Comparison of ENCODE assay signal across 16 cellular contexts in the genomic region with DNA sequence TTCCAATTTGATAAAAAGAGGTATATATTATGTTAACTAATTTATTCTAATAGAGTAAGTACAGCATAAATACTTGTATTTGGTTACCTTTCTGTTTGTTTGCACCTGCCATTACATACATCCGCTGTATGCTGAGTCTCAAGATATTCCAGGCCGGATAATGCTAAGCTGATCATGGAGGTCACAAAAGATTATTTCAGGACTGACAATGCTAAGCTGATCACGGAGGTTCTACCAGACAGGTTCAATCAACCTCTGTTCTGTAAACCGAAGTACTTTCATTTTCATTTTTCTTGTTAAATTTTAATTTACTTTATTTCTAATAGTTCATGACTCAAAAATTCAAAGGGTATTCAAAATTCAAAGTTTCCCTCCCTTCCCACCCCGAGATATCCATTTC. TPM values are rescaled to one million over a fixed set of nuclear protein-coding genes. Genes with fewer than 3 reads are reported as not detected.
DNase-seq lines count a peak whose midpoint lies in the region; ATAC-seq and TF ChIP-seq lines count a peak whose summit lies in the region.
"Had no signal": no experiment of that assay in that cellular context is flagged by ENCODE, and none has a peak within 500 bp of the region (broad histone marks: within the 10 kb centered on the region; RNA-seq: fewer than 3 reads in every experiment).

No MANE protein-coding gene starts in this region.

- POLR2A ChIA-PET in PC-3 (lab: Charles Lee; ENCODE audit: unreplicated experiment), result no interaction called here

- H3K79me2 ChIP-seq in PC-3 (ENCODE audit: low read length), result peaks cover 70% of the 10 kb centered on the region

- H3K9me3 Mint-ChIP-seq in activated naive CD4-positive, alpha-beta T cell treated with anti-CD3 and anti-CD28 coated beads for 36 hours, result no peaks in the 10 kb centered on the region
- no peaks in the 10 kb centered on the region for H3K9me3 Mint-ChIP-seq in activated naive CD4-positive, alpha-beta T cell treated with anti-CD3 and anti-CD28 coated beads, Interleukin-2, amount 50 U/mL, for 72 hours
- no peaks in the 10 kb centered on the region for H3K9me3 Mint-ChIP-seq in activated naive CD8-positive, alpha-beta T cell treated with anti-CD3 and anti-CD28 coated beads for 36 hours
- H3K9me3 Mint-ChIP-seq in stimulated activated naive CD8-positive, alpha-beta T cell treated with anti-CD3 and anti-CD28 coated beads, Interleukin-15, amount 100 ng/mL, for 72 hours, result no peaks in the 10 kb centered on the region
- H3K9me3 Mint-ChIP-seq: GM23338, neural crest cell had no signal

- peak overlapping the region; percentile 61 for H3K27ac Mint-ChIP-seq in activated naive CD4-positive, alpha-beta T cell treated with anti-CD3 and anti-CD28 coated beads for 36 hours
- peak overlapping the region in 1 of 2 donors; percentile 72 for H3K27ac Mint-ChIP-seq in activated naive CD4-positive, alpha-beta T cell treated with anti-CD3 and anti-CD28 coated beads, Interleukin-2, amount 50 U/mL, for 72 hours
- no peak overlapping the region for H3K27ac Mint-ChIP-seq in activated naive CD8-positive, alpha-beta T cell treated with anti-CD3 and anti-CD28 coated beads for 36 hours
- peak overlapping the region; percentile 19 to 76 for H3K27ac Mint-ChIP-seq in stimulated activated naive CD8-positive, alpha-beta T cell treated with anti-CD3 and anti-CD28 coated beads, Interleukin-15, amount 100 ng/mL, for 72 hours
- H3K27ac Mint-ChIP-seq: GM23338 had no signal

- no peak for TF ChIP-seq CTCF in PC-3 (conservative IDR thresholded peaks at IDR 0.05; ENCODE audit: low read depth, low read length)

- no peak overlapping the region for H3K27ac ChIP-seq in PC-3 (ENCODE audit: low read length)
- H3K27ac ChIP-seq: thyroid gland had no signal

- H3K4me3 ChIP-seq in PC-3 (ENCODE audit: low read length), result no peak overlapping the region
- H3K4me3 ChIP-seq: GM23338, thyroid gland had no signal

- no peaks in the 10 kb centered on the region for H3K27me3 Mint-ChIP-seq in activated naive CD4-positive, alpha-beta T cell treated with anti-CD3 and anti-CD28 coated beads for 36 hours (ENCODE audit: low read depth)
- no peaks in the 10 kb centered on the region for H3K27me3 Mint-ChIP-seq in activated naive CD8-positive, alpha-beta T cell treated with anti-CD3 and anti-CD28 coated beads for 36 hours
- no peaks in the 10 kb centered on the region for H3K27me3 Mint-ChIP-seq in stimulated activated naive CD8-positive, alpha-beta T cell treated with anti-CD3 and anti-CD28 coated beads, Interleukin-15, amount 100 ng/mL, for 72 hours

- ATAC-seq in activated naive CD4-positive, alpha-beta T cell treated with anti-CD3 and anti-CD28 coated beads, Interleukin-2, amount 50 U/mL, for 72 hours, result no peak
- peak; percentile 53 for ATAC-seq in GM21423 (IDR thresholded peaks at IDR 0.05; ENCODE audit: unreplicated experiment)
- ATAC-seq in stimulated activated naive CD8-positive, alpha-beta T cell treated with anti-CD3 and anti-CD28 coated beads, Interleukin-15, amount 100 ng/mL, for 72 hours, result no peak
- ATAC-seq in PC-3, result no peak
- ATAC-seq: GM23338 had no signal

- peaks cover 54% of the 10 kb centered on the region for H3K4me1 Mint-ChIP-seq in activated naive CD4-positive, alpha-beta T cell treated with anti-CD3 and anti-CD28 coated beads for 36 hours (ENCODE audit: low read depth)
- peaks cover 36% of the 10 kb centered on the region for H3K4me1 Mint-ChIP-seq in activated naive CD8-positive, alpha-beta T cell treated with anti-CD3 and anti-CD28 coated beads for 36 hours
- H3K4me1 Mint-ChIP-seq in stimulated activated naive CD8-positive, alpha-beta T cell treated with anti-CD3 and anti-CD28 coated beads, Interleukin-15, amount 100 ng/mL, for 72 hours, result peaks cover 40% of the 10 kb centered on the region

- BruUV-seq in PC-3 (replicated peaks; lab: Mats Ljungman, UMichigan), result no TSS peak

- H2AFZ ChIP-seq in PC-3 (ENCODE audit: low read length), result no peak overlapping the region
- H2AFZ ChIP-seq: GM23338 had no signal

- no peak overlapping the region for H3K4me2 ChIP-seq in PC-3 (ENCODE audit: low read length)
- H3K4me2 ChIP-seq: GM23338 had no signal

- peaks cover 16% of the 10 kb centered on the region for H4K20me1 ChIP-seq in PC-3 (ENCODE audit: low read length)

- H3K9me2 ChIP-seq in PC-3 (replicated peaks; ENCODE audit: low read length), result no peaks in the 10 kb centered on the region

- H3K27me3 ChIP-seq in PC-3 (ENCODE audit: low read length), result no peaks in the 10 kb centered on the region
- H3K27me3 ChIP-seq: thyroid gland had no signal

- CTCF ChIA-PET in activated naive CD4-positive, alpha-beta T cell treated with anti-CD3 and anti-CD28 coated beads for 36 hours (lab: Charles Lee), result interaction anchor here (0.5 to 2.7 kb wide), 4 partner anchors 11 to 49 kb away, joined by 4 to 7 read pairs (median 6); no protein-coding TSS in a partner anchor
- CTCF ChIA-PET in PC-3 (lab: Charles Lee), result interaction anchor here (0.6 kb wide), 1 partner anchor 406 kb away, joined by 3 read pairs; no protein-coding TSS in a partner anchor

- DNase-seq in activated naive CD4-positive, alpha-beta T cell treated with anti-CD3 and anti-CD28 coated beads for 36 hours, result no peak
- DNase-seq in activated naive CD4-positive, alpha-beta T cell treated with anti-CD3 and anti-CD28 coated beads, Interleukin-2, amount 50 U/mL, for 72 hours (ENCODE audit: low spot score in 2 of 2), result no peak
- DNase-seq in activated naive CD8-positive, alpha-beta T cell treated with anti-CD3 and anti-CD28 coated beads for 36 hours, result no peak
- DNase-seq in stimulated activated naive CD8-positive, alpha-beta T cell treated with anti-CD3 and anti-CD28 coated beads, Interleukin-15, amount 100 ng/mL, for 72 hours, result no peak
- DNase-seq in NOMO-1 (lab: John Stamatoyannopoulos, UW; ENCODE audit: unreplicated experiment in 2 of 2) (no peak), NCI-H774 (lab: John Stamatoyannopoulos, UW) (no peak), PC-3 (no peak)
- DNase-seq: activated naive CD4-positive, alpha-beta T cell; effector CD8-positive, alpha-beta T cell; GF-D8; mammary epithelial cell; SHP77 treated with DMSO at 0.1 percent for 48 hours; thyroid gland had no signal

- H3F3A ChIP-seq in PC-3 (ENCODE audit: low read length, unreplicated experiment), result peaks cover 4% of the 10 kb centered on the region

- no peak overlapping the region for H3K9ac ChIP-seq in PC-3 (ENCODE audit: low read length)

- intact Hi-C loops in activated naive CD4-positive, alpha-beta T cell treated with anti-CD3 and anti-CD28 coated beads for 36 hours (cut with micrococcal nuclease), result no loop called here
- intact Hi-C loops in PC-3 (cut with micrococcal nuclease), result no loop called here

- H3K4me3 Mint-ChIP-seq in activated naive CD4-positive, alpha-beta T cell treated with anti-CD3 and anti-CD28 coated beads for 36 hours, result peak overlapping the region; percentile 22
- H3K4me3 Mint-ChIP-seq in activated naive CD8-positive, alpha-beta T cell treated with anti-CD3 and anti-CD28 coated beads for 36 hours, result peak overlapping the region; percentile 22
- H3K4me3 Mint-ChIP-seq in stimulated activated naive CD8-positive, alpha-beta T cell treated with anti-CD3 and anti-CD28 coated beads, Interleukin-15, amount 100 ng/mL, for 72 hours, result peak overlapping the region; percentile 57 to 65
- H3K4me3 Mint-ChIP-seq: GM23338, neural crest cell had no signal

- H3K4me1 ChIP-seq in PC-3 (ENCODE audit: insufficient read depth, low read length), result peaks cover 32% of the 10 kb centered on the region

- peaks cover 21% of the 10 kb centered on the region for H3K36me3 ChIP-seq in PC-3 (ENCODE audit: low read depth, low read length)
- H3K36me3 ChIP-seq: thyroid gland had no signal

- H3K9me3 ChIP-seq in PC-3 (ENCODE audit: low read length), result no peaks in the 10 kb centered on the region
- H3K9me3 ChIP-seq: thyroid gland had no signal

- H3K36me3 Mint-ChIP-seq in activated naive CD4-positive, alpha-beta T cell treated with anti-CD3 and anti-CD28 coated beads for 36 hours (ENCODE audit: low read depth), result peaks cover 9% of the 10 kb centered on the region
- peaks cover 4 to 11% of the 10 kb centered on the region in 2 donors for H3K36me3 Mint-ChIP-seq in activated naive CD4-positive, alpha-beta T cell treated with anti-CD3 and anti-CD28 coated beads, Interleukin-2, amount 50 U/mL, for 72 hours
- H3K36me3 Mint-ChIP-seq in activated naive CD8-positive, alpha-beta T cell treated with anti-CD3 and anti-CD28 coated beads for 36 hours, result peaks cover 9% of the 10 kb centered on the region

RNA-seq across cellular contexts. Expression of a gene that starts 31.1 kb away (rescaled TPM):
- 10 to 100 TPM; 14.5 to 14.6 TPM for total RNA-seq in activated naive CD4-positive, alpha-beta T cell treated with anti-CD3 and anti-CD28 coated beads for 36 hours
- 10 to 100 TPM; 15.7 to 17.9 TPM for total RNA-seq in activated naive CD4-positive, alpha-beta T cell treated with anti-CD3 and anti-CD28 coated beads, Interleukin-2, amount 50 U/mL, for 72 hours
- 10 to 100 TPM; 37.8 to 42.4 TPM for total RNA-seq in activated naive CD8-positive, alpha-beta T cell treated with anti-CD3 and anti-CD28 coated beads for 36 hours
- 50.8 and 64.1 TPM in 2 replicates for total RNA-seq in PC-3 (2014; rRNA removed)
